Comparison of ENCODE assay signal across 8 cellular contexts in genomic region chr9:37309136-37309535, GRCh38.
DNase-seq lines count a peak whose midpoint lies in the region; ATAC-seq and TF ChIP-seq lines count a peak whose summit lies in the region.

No MANE protein-coding gene starts in this region.

- no peaks in the 10 kb centered on the region for H3K9me3 ChIP-seq in neural progenitor cell (ENCODE audit: low read depth)

- H3K4me1 Mint-ChIP-seq in neural progenitor cell = peaks cover 2% of the 10 kb centered on the region

- H3F3A ChIP-seq in neural progenitor cell (ENCODE audit: low read depth) = no peaks in the 10 kb centered on the region

- H3K9me3 Mint-ChIP-seq in neural progenitor cell = no peaks in the 10 kb centered on the region

- peak; percentile 87 for ATAC-seq in HG02610 (IDR thresholded peaks at IDR 0.05; ENCODE audit: unreplicated experiment)
- ATAC-seq in GM19328 (IDR thresholded peaks at IDR 0.05; ENCODE audit: unreplicated experiment) = no peak

- H3K4me2 ChIP-seq in neural progenitor cell = no peak overlapping the region

- no peak overlapping the region for H3K4me3 Mint-ChIP-seq in neural progenitor cell

- no peaks in the 10 kb centered on the region for H3K4me1 ChIP-seq in neural progenitor cell

- no peak overlapping the region for H3K9ac ChIP-seq in neural progenitor cell

- no peak for DNase-seq in GM06990 (ENCODE audit: extremely low read depth, insufficient read length)
- peak; percentile 38 for DNase-seq in activated naive CD4-positive, alpha-beta T cell treated with anti-CD3 and anti-CD28 coated beads, Interleukin-2, amount 50 U/mL, for 16 hours
- peak; percentile 46 for DNase-seq in neural progenitor cell (ENCODE audit: low spot score)
- DNase-seq in middle frontal gyrus (ENCODE audit: extremely low spot score, low spot score) = no peak
- no peak for DNase-seq in DMS79 (lab: John Stamatoyannopoulos, UW)
- DNase-seq in activated gamma-delta T cell treated with Interleukin-2 at 50 U/mL for 16 hours = no peak

- H3K4me3 ChIP-seq in GM06990 (replicated peaks; ENCODE audit: low read depth, low read length) (no peak overlapping the region), neural progenitor cell (no peak overlapping the region)

- H3K36me3 ChIP-seq in GM06990 (ENCODE audit: control insufficient read depth, insufficient read depth, low read length) (peaks cover 1% of the 10 kb centered on the region), neural progenitor cell (no peaks in the 10 kb centered on the region)

- H3K27ac ChIP-seq in neural progenitor cell = no peak overlapping the region

- no peak overlapping the region for H2AFZ ChIP-seq in neural progenitor cell (replicated peaks)

- no peak overlapping the region for H3K27ac Mint-ChIP-seq in neural progenitor cell

- H3K79me2 ChIP-seq in neural progenitor cell (ENCODE audit: low read depth) = no peaks in the 10 kb centered on the region

- peak; percentile 60 for TF ChIP-seq CTCF in GM06990 (IDR thresholded peaks at IDR 0.05; ENCODE audit: insufficient read depth, low read length, poor library complexity, severe bottlenecking)
- peak; percentile 45 for TF ChIP-seq CTCF in neural progenitor cell (IDR thresholded peaks at IDR 0.05)

- no peaks in the 10 kb centered on the region for H3K27me3 ChIP-seq in GM06990 (replicated peaks; ENCODE audit: control insufficient read depth, insufficient read depth, low read length)
- H3K27me3 ChIP-seq in neural progenitor cell = no peaks in the 10 kb centered on the region

- no peaks in the 10 kb centered on the region for H3K27me3 Mint-ChIP-seq in neural progenitor cell (ENCODE audit: insufficient read depth, low read depth)

- peaks cover 12% of the 10 kb centered on the region for H3K36me3 Mint-ChIP-seq in neural progenitor cell

- no peaks in the 10 kb centered on the region for H4K20me1 ChIP-seq in neural progenitor cell (ENCODE audit: low read depth)

Comparison
In these comparisons a context has a peak if more than half of its experiments do, and no peak if none do; other contexts are left out.
1. DNase-seq: peak in activated naive CD4-positive, alpha-beta T cell treated with anti-CD3 and anti-CD28 coated beads, Interleukin-2, amount 50 U/mL, for 16 hours (single experiment) and neural progenitor cell (single experiment); none in GM06990 (single experiment), middle frontal gyrus (single experiment), DMS79 (single experiment) and activated gamma-delta T cell treated with Interleukin-2 at 50 U/mL for 16 hours (single experiment).